In genomic region chr22:36982136-36982535, GRCh38 we compare ENCODE assay signal across 17 cellular contexts. TPM values are rescaled to one million over a fixed set of nuclear protein-coding genes. Genes with fewer than 3 reads are reported as not detected.
DNase-seq lines count a peak whose midpoint lies in the region; ATAC-seq and TF ChIP-seq lines count a peak whose summit lies in the region.
"Had no signal": no experiment of that assay in that cellular context is flagged by ENCODE, and none has a peak within 500 bp of the region (broad histone marks: within the 10 kb centered on the region; RNA-seq: fewer than 3 reads in every experiment).

No MANE protein-coding gene starts in this region.

- DNase-seq in cardiac muscle cell (ENCODE audit: low read depth in 1 of 2, low spot score in 1 of 2) (no peak), heart right ventricle (no peak), choroid plexus epithelial cell (ENCODE audit: low read depth) (no peak), H7 (no peak)
- no peak for DNase-seq in activated naive CD4-positive, alpha-beta T cell treated with anti-CD3 and anti-CD28 coated beads for 36 hours
- DNase-seq: ACHN; activated naive CD4-positive, alpha-beta T cell treated with anti-CD3 and anti-CD28 coated beads, Interleukin-2, amount 50 U/mL, for 16 hours; Calu3; effector CD4-positive, alpha-beta T cell; foreskin fibroblast; naive B cell; NCI-H226; PC-9 had no signal

- TF ChIP-seq CTCF in cardiac muscle cell (IDR thresholded peaks at IDR 0.05; ENCODE audit: low read depth, low read length) (peak; percentile 12), heart right ventricle (IDR thresholded peaks at IDR 0.05) (no peak), OCI-LY1 (IDR thresholded peaks at IDR 0.05; ENCODE audit: low read length) (peak; percentile 36; the same call in 1 of the 2 replicates), choroid plexus epithelial cell (conservative IDR thresholded peaks at IDR 0.05; ENCODE audit: low read depth, low read length) (peak; percentile 33)

- H3K36me3 ChIP-seq in cardiac muscle cell = no peaks in the 10 kb centered on the region
- no peaks in the 10 kb centered on the region for H3K36me3 ChIP-seq in heart right ventricle
- H3K36me3 ChIP-seq in OCI-LY1 (ENCODE audit: insufficient read depth, low read length) = no peaks in the 10 kb centered on the region
- no peaks in the 10 kb centered on the region for H3K36me3 ChIP-seq in H7 (replicated peaks; ENCODE audit: control insufficient read depth, insufficient read depth, low read length)
- H3K36me3 ChIP-seq: breast epithelium had no signal

- H3K4me3 Mint-ChIP-seq in activated naive CD4-positive, alpha-beta T cell treated with anti-CD3 and anti-CD28 coated beads for 36 hours = no peak overlapping the region

- H3K4me3 ChIP-seq in cardiac muscle cell = no peak overlapping the region
- H3K4me3 ChIP-seq in heart right ventricle = no peak overlapping the region
- no peak overlapping the region for H3K4me3 ChIP-seq in OCI-LY1 (ENCODE audit: low read depth, low read length, poor library complexity, severe bottlenecking)
- H3K4me3 ChIP-seq in choroid plexus epithelial cell (ENCODE audit: low read depth, low read length) = no peak overlapping the region
- no peak overlapping the region for H3K4me3 ChIP-seq in H7 (ENCODE audit: insufficient read depth, low read depth, low read length)
- H3K4me3 ChIP-seq: breast epithelium, PC-9 had no signal

- H2AFZ ChIP-seq in OCI-LY1 (ENCODE audit: low read length) = no peak overlapping the region
- H2AFZ ChIP-seq: PC-9 had no signal

- H3K4me2 ChIP-seq in OCI-LY1 (ENCODE audit: low read length) = no peak overlapping the region
- H3K4me2 ChIP-seq: PC-9 had no signal

- no peaks in the 10 kb centered on the region for H3K27me3 ChIP-seq in cardiac muscle cell
- H3K27me3 ChIP-seq in heart right ventricle = peaks cover 0 to 36% (median 16%) of the 10 kb centered on the region in 7 donors
- H3K27me3 ChIP-seq in OCI-LY1 (ENCODE audit: insufficient read depth, low read length) = no peaks in the 10 kb centered on the region
- H3K27me3 ChIP-seq in H7 (ENCODE audit: control insufficient read depth, insufficient read depth, low read length) = no peaks in the 10 kb centered on the region; the same call in 1 of the 2 replicates
- H3K27me3 ChIP-seq: breast epithelium had no signal

- intact Hi-C loops in heart right ventricle (cut with DNase I) = loop anchor here in 3 of 10 donors (5.0 to 10.0 kb wide), 2 partner anchors 200 to 437 kb away; no protein-coding TSS in a partner anchor
- intact Hi-C loops in activated naive CD4-positive, alpha-beta T cell treated with anti-CD3 and anti-CD28 coated beads for 36 hours (cut with micrococcal nuclease) = no loop called here

- H3K36me3 Mint-ChIP-seq in activated naive CD4-positive, alpha-beta T cell treated with anti-CD3 and anti-CD28 coated beads for 36 hours (ENCODE audit: low read depth) = no peaks in the 10 kb centered on the region
- H3K36me3 Mint-ChIP-seq: naive B cell had no signal

- no peak overlapping the region for H3K9ac ChIP-seq in OCI-LY1 (ENCODE audit: low read length)

- no peaks in the 10 kb centered on the region for H3K79me2 ChIP-seq in OCI-LY1 (ENCODE audit: insufficient read depth, low read length)

- ATAC-seq in heart right ventricle (no peak), GM19467 (IDR thresholded peaks at IDR 0.05; ENCODE audit: unreplicated experiment) (no peak), HG03280 (IDR thresholded peaks at IDR 0.05; ENCODE audit: unreplicated experiment) (no peak)

- H3K4me1 ChIP-seq in cardiac muscle cell (ENCODE audit: low read depth) = no peaks in the 10 kb centered on the region
- H3K4me1 ChIP-seq in heart right ventricle = peaks cover 0 to 11% (median 5%) of the 10 kb centered on the region in 9 donors
- peaks cover 4% of the 10 kb centered on the region for H3K4me1 ChIP-seq in OCI-LY1 (ENCODE audit: insufficient read depth, low read length, severe bottlenecking)
- H3K4me1 ChIP-seq: breast epithelium had no signal

- H3F3A ChIP-seq in OCI-LY1 (ENCODE audit: insufficient read depth, low read length) = no peaks in the 10 kb centered on the region

- peaks cover 5% of the 10 kb centered on the region for H3K27me3 Mint-ChIP-seq in activated naive CD4-positive, alpha-beta T cell treated with anti-CD3 and anti-CD28 coated beads for 36 hours (ENCODE audit: low read depth)

- no peaks in the 10 kb centered on the region for H3K9me2 ChIP-seq in OCI-LY1 (ENCODE audit: low read depth, low read length)

- peaks cover 9% of the 10 kb centered on the region for H3K4me1 Mint-ChIP-seq in activated naive CD4-positive, alpha-beta T cell treated with anti-CD3 and anti-CD28 coated beads for 36 hours (ENCODE audit: low read depth)

- H3K27ac Mint-ChIP-seq in activated naive CD4-positive, alpha-beta T cell treated with anti-CD3 and anti-CD28 coated beads for 36 hours = no peak overlapping the region
- H3K27ac Mint-ChIP-seq: naive B cell had no signal

- H3K27ac ChIP-seq in cardiac muscle cell (no peak overlapping the region), heart right ventricle (no peak overlapping the region), OCI-LY1 (ENCODE audit: low read depth, low read length, poor library complexity, severe bottlenecking) (no peak overlapping the region)
- H3K27ac ChIP-seq: breast epithelium, PC-9 had no signal

- H4K20me1 ChIP-seq in OCI-LY1 (ENCODE audit: insufficient read depth, low read length) = no peaks in the 10 kb centered on the region

- H3K9me3 ChIP-seq in cardiac muscle cell (ENCODE audit: low read depth) (no peaks in the 10 kb centered on the region), heart right ventricle (peaks cover 0 to 20% (median 14%) of the 10 kb centered on the region in 11 donors), OCI-LY1 (ENCODE audit: low read length) (peaks cover 6% of the 10 kb centered on the region; the same call in 1 of the 2 replicates)

- CTCF ChIA-PET in activated naive CD4-positive, alpha-beta T cell treated with anti-CD3 and anti-CD28 coated beads for 36 hours (lab: Charles Lee) = interaction anchor here (1.3 to 1.4 kb wide), 5 partner anchors 9 to 126 kb away, joined by 3 to 4 read pairs (median 3); no protein-coding TSS in a partner anchor

- 49 to 57% methylated on average over 5 of the region's 5 CpGs for WGBS in heart right ventricle, 2 donors

- H3K9me3 Mint-ChIP-seq in activated naive CD4-positive, alpha-beta T cell treated with anti-CD3 and anti-CD28 coated beads for 36 hours = peaks cover 13% of the 10 kb centered on the region

RNA-seq across cellular contexts. Expression of gene TST, which starts 37.1 kb away (rescaled TPM):
- total RNA-seq in cardiac muscle cell (63.8 and 78.0 TPM in 2 replicates), heart right ventricle (10 to 100 TPM; 34.1 to 87.4 (median 44.5) TPM)
- polyA plus RNA-seq in cardiac muscle cell (34.8 and 36.2 TPM in 2 replicates), heart right ventricle (10 to 100 TPM; 72.5 to 74.8 TPM)
- total RNA-seq in H7 (2014; rRNA removed; shearing (Covaris generic)) = 39.9 and 45.7 TPM in 2 replicates
- under 1 TPM; 0.38 to 0.44 TPM for total RNA-seq in activated naive CD4-positive, alpha-beta T cell treated with anti-CD3 and anti-CD28 coated beads for 36 hours

RNA-seq across cellular contexts. Expression of gene MPST, which starts 37.4 kb away (rescaled TPM):
- 152 and 155 TPM in 2 replicates for total RNA-seq in cardiac muscle cell
- polyA plus RNA-seq in cardiac muscle cell = 86.0 and 135 TPM in 2 replicates
- 10 to 100 TPM; 27.1 to 81.2 (median 42.0) TPM for total RNA-seq in heart right ventricle
- 100 to 1,000 TPM; 160 to 192 TPM for polyA plus RNA-seq in heart right ventricle
- total RNA-seq in H7 (2014; rRNA removed; shearing (Covaris generic)) = 188 and 201 TPM in 2 replicates
- 1 to 10 TPM; 2.8 to 2.9 TPM for total RNA-seq in activated naive CD4-positive, alpha-beta T cell treated with anti-CD3 and anti-CD28 coated beads for 36 hours

Comparison
In these comparisons a context has a peak if more than half of its experiments do, and no peak if none do; other contexts are left out.
1. CTCF ChIP-seq: peak in cardiac muscle cell (single experiment), OCI-LY1 (single experiment) and choroid plexus epithelial cell (single experiment); none in heart right ventricle (0 of 9).
2. RNA of gene TST, which starts 37.1 kb away (total RNA-seq): 63.8 to 78.0 TPM in cardiac muscle cell, 34.1 to 87.4 TPM in heart right ventricle and 39.9 to 45.7 TPM in H7; 0.38 to 0.44 TPM in activated naive CD4-positive, alpha-beta T cell treated with anti-CD3 and anti-CD28 coated beads for 36 hours; every median in the first group is over 10 times any median in the second.
3. RNA of gene MPST, which starts 37.4 kb away (total RNA-seq): 188 to 201 TPM in H7, 152 to 155 TPM in cardiac muscle cell and 27.1 to 81.2 TPM in heart right ventricle; 2.8 to 2.9 TPM in activated naive CD4-positive, alpha-beta T cell treated with anti-CD3 and anti-CD28 coated beads for 36 hours; every median in the first group is over 4 times any median in the second.